Comparison of ENCODE assay signal across 15 cellular contexts in genomic region chr10:22684707-22685106, GRCh38. TPM values are rescaled to one million over a fixed set of nuclear protein-coding genes. Genes with fewer than 3 reads are reported as not detected.
DNase-seq lines count a peak whose midpoint lies in the region; ATAC-seq and TF ChIP-seq lines count a peak whose summit lies in the region.
"Had no signal": no experiment of that assay in that cellular context is flagged by ENCODE, and none has a peak within 500 bp of the region (broad histone marks: within the 10 kb centered on the region; RNA-seq: fewer than 3 reads in every experiment).

No MANE protein-coding gene starts in this region.

- H3K4me2 ChIP-seq in SK-N-SH, result peak overlapping the region; percentile 62

- H3K4me1 ChIP-seq in SK-N-SH (ENCODE audit: control insufficient read depth in 1 of 2, insufficient read depth in 2 of 2, low read depth in 1 of 2, low read length in 1 of 2), result peaks cover 24 to 30% of the 10 kb centered on the region in 2 experiments
- H3K4me1 ChIP-seq in HEK293 (ENCODE audit: control insufficient read depth, insufficient read depth, low read length), result peaks cover 22% of the 10 kb centered on the region

- no peak overlapping the region for H2AFZ ChIP-seq in SK-N-SH (ENCODE audit: low read depth)

- no peaks in the 10 kb centered on the region for H3K36me3 ChIP-seq in SK-N-SH (replicated peaks in 1 of 2; ENCODE audit: control insufficient read depth in 1 of 2, insufficient read depth in 2 of 2, low read length in 1 of 2)
- H3K36me3 ChIP-seq in HEK293 (ENCODE audit: control insufficient read depth in 2 of 2, insufficient read depth in 1 of 2, low read length in 2 of 2), result no peaks in the 10 kb centered on the region
- H3K36me3 ChIP-seq: cardiac muscle cell, HAP-1, transverse colon had no signal

- H3K27me3 ChIP-seq in SK-N-SH (ENCODE audit: insufficient read depth), result no peaks in the 10 kb centered on the region
- H3K27me3 ChIP-seq: cardiac muscle cell, transverse colon had no signal

- H3K36me3 Mint-ChIP-seq in activated CD8-positive, alpha-beta T cell treated with anti-CD3 and anti-CD28 coated beads, Interleukin-2, amount 10 ng/mL, durations not matched to agents 7 days and 5 days (ENCODE audit: low read depth), result peaks cover 44% of the 10 kb centered on the region
- H3K36me3 Mint-ChIP-seq in naive B cell, result no peaks in the 10 kb centered on the region

- H3K27ac ChIP-seq in SK-N-SH (ENCODE audit: low read depth in 2 of 2, low read length in 1 of 2), result peak overlapping the region; percentile 69 to 85; a peak in 3 of 4 replicates
- no peak overlapping the region for H3K27ac ChIP-seq in HEK293 (ENCODE audit: extremely low read depth, low read depth, low read length)

- DNase-seq in SK-N-SH (no peak), naive B cell (no peak)
- peak; percentile 22 for DNase-seq in activated CD8-positive, alpha-beta T cell treated with anti-CD3 and anti-CD28 coated beads, Interleukin-2, amount 10 ng/mL, durations not matched to agents 7 days and 5 days
- DNase-seq: NCI-H1417, NCI-H526, SHP77, transverse colon had no signal

- no peaks in the 10 kb centered on the region for H4K20me1 ChIP-seq in SK-N-SH (ENCODE audit: insufficient read depth)

- no peaks in the 10 kb centered on the region for H3K9me3 ChIP-seq in SK-N-SH
- no peaks in the 10 kb centered on the region for H3K9me3 ChIP-seq in HEK293 (ENCODE audit: control insufficient read depth, insufficient read depth, low read depth, low read length)
- H3K9me3 ChIP-seq: HAP-1, transverse colon had no signal

- POLR2A ChIA-PET in SK-N-SH (lab: Yijun Ruan, JAX), result no interaction called here
- POLR2A ChIA-PET in HEK293 (lab: Yijun Ruan, JAX), result no interaction called here
- POLR2A ChIA-PET in activated CD8-positive, alpha-beta T cell treated with anti-CD3 and anti-CD28 coated beads, Interleukin-2, amount 10 ng/mL, durations not matched to agents 7 days and 5 days (lab: Charles Lee), result interaction anchor here (3.1 to 4.7 kb wide), 3 partner anchors 16 to 29 kb away, joined by 15 to 35 read pairs (median 15); partner anchors contain the start of gene PIP4K2A

- peak overlapping the region; percentile 42 for H3K4me3 Mint-ChIP-seq in activated CD8-positive, alpha-beta T cell treated with anti-CD3 and anti-CD28 coated beads, Interleukin-2, amount 10 ng/mL, durations not matched to agents 7 days and 5 days
- peak overlapping the region in 1 of 8 donors; percentile 32 for H3K4me3 Mint-ChIP-seq in naive B cell

- H3K9me2 ChIP-seq in SK-N-SH, result no peaks in the 10 kb centered on the region

- H3K9ac ChIP-seq in SK-N-SH, result no peak overlapping the region

- CTCF ChIA-PET in SK-N-SH (lab: Yijun Ruan, JAX), result no interaction called here
- CTCF ChIA-PET in HEK293 (lab: Yijun Ruan, JAX), result no interaction called here
- CTCF ChIA-PET in activated CD8-positive, alpha-beta T cell treated with anti-CD3 and anti-CD28 coated beads, Interleukin-2, amount 10 ng/mL, durations not matched to agents 7 days and 5 days (lab: Charles Lee), result interaction anchor here (1.0 to 1.3 kb wide), 4 partner anchors 18 to 34 kb away, joined by 3 to 5 read pairs (median 3); no protein-coding TSS in a partner anchor

- ATAC-seq in SK-N-SH treated with all-trans-retinoic acid at 6 μM for 48 hours (no peak), naive B cell (ENCODE audit: low read depth in 2 of 2) (no peak), HG02571 (IDR thresholded peaks at IDR 0.05; ENCODE audit: unreplicated experiment) (no peak), HG03039 (IDR thresholded peaks at IDR 0.05; ENCODE audit: unreplicated experiment) (no peak), HG03571 (IDR thresholded peaks at IDR 0.05; ENCODE audit: unreplicated experiment) (no peak)
- no peak for ATAC-seq in activated CD8-positive, alpha-beta T cell treated with anti-CD3 and anti-CD28 coated beads, Interleukin-2, amount 10 ng/mL, durations not matched to agents 7 days and 5 days
- ATAC-seq: left lobe of liver had no signal

- TF ChIP-seq RAD21 in SK-N-SH (IDR thresholded peaks at IDR 0.05; ENCODE audit: low read length), result no peak

- peaks cover 75% of the 10 kb centered on the region for H3K79me2 ChIP-seq in SK-N-SH (ENCODE audit: insufficient read depth)

- peaks cover 87% of the 10 kb centered on the region for H3K4me1 Mint-ChIP-seq in activated CD8-positive, alpha-beta T cell treated with anti-CD3 and anti-CD28 coated beads, Interleukin-2, amount 10 ng/mL, durations not matched to agents 7 days and 5 days (ENCODE audit: low read depth)
- peaks cover 53 to 72% (median 69%) of the 10 kb centered on the region in 3 donors for H3K4me1 Mint-ChIP-seq in naive B cell

- 90% methylated on average over 5 of the region's 5 CpGs for whole genome bisulfite sequencing in SK-N-SH (ENCODE audit: low lambda C conversion rate)

- H3K27me3 Mint-ChIP-seq in activated CD8-positive, alpha-beta T cell treated with anti-CD3 and anti-CD28 coated beads, Interleukin-2, amount 10 ng/mL, durations not matched to agents 7 days and 5 days (ENCODE audit: low read depth), result no peaks in the 10 kb centered on the region
- no peaks in the 10 kb centered on the region for H3K27me3 Mint-ChIP-seq in naive B cell

- H3K27ac Mint-ChIP-seq in activated CD8-positive, alpha-beta T cell treated with anti-CD3 and anti-CD28 coated beads, Interleukin-2, amount 10 ng/mL, durations not matched to agents 7 days and 5 days, result peak overlapping the region; percentile 58
- peak overlapping the region in 5 of 6 donors; percentile 48 to 89 (median 89) for H3K27ac Mint-ChIP-seq in naive B cell

- peaks cover 31% of the 10 kb centered on the region for H3F3A ChIP-seq in SK-N-SH (replicated peaks; ENCODE audit: insufficient read depth)

- H3K4me3 ChIP-seq in SK-N-SH (ENCODE audit: low read depth in 2 of 2, low read length in 1 of 2), result no peak overlapping the region
- no peak overlapping the region for H3K4me3 ChIP-seq in HEK293 (ENCODE audit: low read depth, low read length)
- H3K4me3 ChIP-seq: cardiac muscle cell, HAP-1, transverse colon had no signal

- TF ChIP-seq EP300 in SK-N-SH (IDR thresholded peaks at IDR 0.05; ENCODE audit: borderline replicate concordance in 1 of 2, low read depth in 1 of 2, low read length in 1 of 2), result no peak

- no peaks in the 10 kb centered on the region for H3K9me3 Mint-ChIP-seq in activated CD8-positive, alpha-beta T cell treated with anti-CD3 and anti-CD28 coated beads, Interleukin-2, amount 10 ng/mL, durations not matched to agents 7 days and 5 days (ENCODE audit: insufficient read depth)
- no peaks in the 10 kb centered on the region for H3K9me3 Mint-ChIP-seq in naive B cell

- no peak for TF ChIP-seq CTCF in SK-N-SH (IDR thresholded peaks at IDR 0.05)
- no peak for TF ChIP-seq CTCF in HEK293 (tag by site-specific recombination; IDR thresholded peaks at IDR 0.05)

TF ChIP-seq in SK-N-SH, 30 proteins besides CTCF, POLR2A, EP300 and RAD21 (continues in another document):
- TF ChIP-seq MAX (IDR thresholded peaks at IDR 0.05; ENCODE audit: low read depth) (no peak), NFIC (IDR thresholded peaks at IDR 0.05; ENCODE audit: borderline replicate concordance) (no peak), GATA2 (CRISPR knock-in tag; IDR thresholded peaks at IDR 0.05) (no peak), FOSL2 (IDR thresholded peaks at IDR 0.05; ENCODE audit: borderline replicate concordance, low read depth) (no peak)

TF ChIP-seq in SK-N-SH treated with all-trans-retinoic acid at 6 μM for 48 hours, 23 proteins besides CTCF, POLR2A, EP300 and RAD21 (continues in another document):
- TF ChIP-seq CSRNP3 (CRISPR knock-in tag; IDR thresholded peaks at IDR 0.05), result no peak
- no peak for TF ChIP-seq ESRRG (CRISPR knock-in tag; IDR thresholded peaks at IDR 0.05)
- TF ChIP-seq RARB (CRISPR knock-in tag; IDR thresholded peaks at IDR 0.05), result no peak
- no peak for TF ChIP-seq TOX (CRISPR knock-in tag; IDR thresholded peaks at IDR 0.05; ENCODE audit: borderline replicate concordance)
- TF ChIP-seq ZC3H10 (CRISPR knock-in tag; IDR thresholded peaks at IDR 0.05), result no peak
- no peak for TF ChIP-seq ZNF8 (CRISPR knock-in tag; IDR thresholded peaks at IDR 0.05)

TF ChIP-seq in HEK293, 187 proteins besides CTCF, POLR2A, EP300 and RAD21:
- no peak for TF ChIP-seq ZNF776 (tag by site-specific recombination; IDR thresholded peaks at IDR 0.05; ENCODE audit: borderline replicate concordance)
- TF ChIP-seq SCRT2 (tag by site-specific recombination; IDR thresholded peaks at IDR 0.05), result peak; percentile 58
- TF ChIP-seq ZNF48 (tag by site-specific recombination; IDR thresholded peaks at IDR 0.05), result no peak
- no peak for TF ChIP-seq ZSCAN5A (tag by site-specific recombination; IDR thresholded peaks at IDR 0.05)

RNA-seq across cellular contexts. Expression of gene PIP4K2A, which starts 29.7 kb away (rescaled TPM):
- polyA plus RNA-seq in SK-N-SH (2012; rRNA removed), result 10.8 and 10.9 TPM in 2 replicates
- polyA plus RNA-seq in SK-N-SH (2012; cell fraction: cytosol; rRNA removed), result 13.3 and 16.6 TPM in 2 replicates
- 5.2 and 8.9 TPM in 2 replicates for polyA plus RNA-seq in SK-N-SH (2012; cell fraction: nucleus; rRNA removed)
- total RNA-seq in activated CD8-positive, alpha-beta T cell treated with anti-CD3 and anti-CD28 coated beads, Interleukin-2, amount 10 ng/mL, durations not matched to agents 7 days and 5 days, result 100 to 1,000 TPM; 154 to 164 TPM
- polyA plus RNA-seq in naive B cell (ENCODE audit: low read depth in 6 of 6), result 10 to 100 TPM; 16.8 to 45.7 (median 26.3) TPM
